Comparison of ENCODE assay signal across 1 cellular context in the genomic region with DNA sequence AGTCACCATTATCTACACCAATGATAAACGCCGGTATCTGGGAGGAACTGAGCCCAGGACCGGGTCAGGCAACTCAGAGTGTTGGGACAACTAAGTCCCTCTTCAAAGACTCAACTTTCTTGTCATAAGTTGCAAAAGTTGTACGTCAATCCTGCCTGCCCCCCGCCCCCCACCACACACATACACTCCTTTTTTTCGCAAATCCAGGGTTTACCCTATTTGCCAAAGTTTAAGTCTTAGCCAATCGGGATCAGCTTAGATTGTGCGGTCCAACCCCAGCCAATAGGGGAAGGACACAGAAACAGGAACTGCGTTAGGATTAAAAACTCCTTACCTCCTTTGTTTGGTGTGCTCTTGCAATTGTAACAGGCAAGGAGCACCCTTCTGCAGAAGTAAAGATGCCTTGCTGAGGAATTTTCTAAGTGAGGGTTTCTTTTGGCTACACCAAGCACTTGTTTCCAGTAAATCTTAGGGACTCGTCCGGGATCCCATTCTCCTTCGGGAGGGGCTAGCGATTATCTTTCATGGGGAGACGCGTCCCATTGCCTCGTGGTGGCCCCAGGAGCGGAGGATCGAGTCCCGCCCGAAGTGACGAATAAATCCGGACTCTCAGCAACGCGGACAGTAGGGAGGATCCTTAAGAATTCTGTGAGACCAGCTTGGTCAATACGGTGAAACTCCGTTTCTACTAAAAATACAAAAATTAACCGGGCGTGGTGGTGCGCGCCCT.
A peak's percentile ranks its signal among the peaks of the same experiment; 100 is the strongest.
TF ChIP-seq lines count a peak whose summit lies in the region.

No MANE protein-coding gene starts in this region.

TF ChIP-seq in GM12878, 131 proteins besides CTCF, POLR2A, EP300 and RAD21 (continued from another document):
- TF ChIP-seq SIX5 (IDR thresholded peaks at IDR 0.05; ENCODE audit: low read depth, low read length, severe bottlenecking): no peak
- no peak for TF ChIP-seq JUND (IDR thresholded peaks at IDR 0.05; ENCODE audit: low read depth, low read length)
- TF ChIP-seq NR2C1 (IDR thresholded peaks at IDR 0.05): no peak
- TF ChIP-seq, protein P1, sequence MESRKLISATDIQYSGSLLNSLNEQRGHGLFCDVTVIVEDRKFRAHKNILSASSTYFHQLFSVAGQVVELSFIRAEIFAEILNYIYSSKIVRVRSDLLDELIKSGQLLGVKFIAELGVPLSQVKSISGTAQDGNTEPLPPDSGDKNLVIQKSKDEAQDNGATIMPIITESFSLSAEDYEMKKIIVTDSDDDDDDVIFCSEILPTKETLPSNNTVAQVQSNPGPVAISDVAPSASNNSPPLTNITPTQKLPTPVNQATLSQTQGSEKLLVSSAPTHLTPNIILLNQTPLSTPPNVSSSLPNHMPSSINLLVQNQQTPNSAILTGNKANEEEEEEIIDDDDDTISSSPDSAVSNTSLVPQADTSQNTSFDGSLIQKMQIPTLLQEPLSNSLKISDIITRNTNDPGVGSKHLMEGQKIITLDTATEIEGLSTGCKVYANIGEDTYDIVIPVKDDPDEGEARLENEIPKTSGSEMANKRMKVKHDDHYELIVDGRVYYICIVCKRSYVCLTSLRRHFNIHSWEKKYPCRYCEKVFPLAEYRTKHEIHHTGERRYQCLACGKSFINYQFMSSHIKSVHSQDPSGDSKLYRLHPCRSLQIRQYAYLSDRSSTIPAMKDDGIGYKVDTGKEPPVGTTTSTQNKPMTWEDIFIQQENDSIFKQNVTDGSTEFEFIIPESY (IDR thresholded peaks at IDR 0.05): no peak
- no peak for TF ChIP-seq HDAC2 (IDR thresholded peaks at IDR 0.05)
- TF ChIP-seq RB1 (IDR thresholded peaks at IDR 0.05; ENCODE audit: borderline replicate concordance): no peak
- no peak for TF ChIP-seq RELA (IDR thresholded peaks at IDR 0.05; ENCODE audit: borderline replicate concordance, partially characterized antibody)
- TF ChIP-seq, protein P2, sequence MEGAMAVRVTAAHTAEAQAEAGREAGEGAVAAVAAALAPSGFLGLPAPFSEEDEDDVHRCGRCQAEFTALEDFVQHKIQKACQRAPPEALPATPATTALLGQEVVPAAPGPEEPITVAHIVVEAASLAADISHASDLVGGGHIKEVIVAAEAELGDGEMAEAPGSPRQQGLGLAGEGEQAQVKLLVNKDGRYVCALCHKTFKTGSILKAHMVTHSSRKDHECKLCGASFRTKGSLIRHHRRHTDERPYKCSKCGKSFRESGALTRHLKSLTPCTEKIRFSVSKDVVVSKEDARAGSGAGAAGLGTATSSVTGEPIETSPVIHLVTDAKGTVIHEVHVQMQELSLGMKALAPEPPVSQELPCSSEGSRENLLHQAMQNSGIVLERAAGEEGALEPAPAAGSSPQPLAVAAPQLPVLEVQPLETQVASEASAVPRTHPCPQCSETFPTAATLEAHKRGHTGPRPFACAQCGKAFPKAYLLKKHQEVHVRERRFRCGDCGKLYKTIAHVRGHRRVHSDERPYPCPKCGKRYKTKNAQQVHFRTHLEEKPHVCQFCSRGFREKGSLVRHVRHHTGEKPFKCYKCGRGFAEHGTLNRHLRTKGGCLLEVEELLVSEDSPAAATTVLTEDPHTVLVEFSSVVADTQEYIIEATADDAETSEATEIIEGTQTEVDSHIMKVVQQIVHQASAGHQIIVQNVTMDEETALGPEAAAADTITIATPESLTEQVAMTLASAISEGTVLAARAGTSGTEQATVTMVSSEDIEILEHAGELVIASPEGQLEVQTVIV (IDR thresholded peaks at IDR 0.05; ENCODE audit: borderline replicate concordance, partially characterized antibody): no peak
- TF ChIP-seq CBX3 (IDR thresholded peaks at IDR 0.05; ENCODE audit: borderline replicate concordance, low read depth): no peak
- TF ChIP-seq BHLHE40 (IDR thresholded peaks at IDR 0.05; ENCODE audit: borderline replicate concordance in 1 of 2, low read depth in 2 of 2, low read length in 1 of 2): no peak
- no peak for TF ChIP-seq HDGF (IDR thresholded peaks at IDR 0.05)
- no peak for TF ChIP-seq TCF3 (IDR thresholded peaks at IDR 0.05; ENCODE audit: borderline replicate concordance, insufficient read depth, low read depth, low read length)
- TF ChIP-seq, protein P3, sequence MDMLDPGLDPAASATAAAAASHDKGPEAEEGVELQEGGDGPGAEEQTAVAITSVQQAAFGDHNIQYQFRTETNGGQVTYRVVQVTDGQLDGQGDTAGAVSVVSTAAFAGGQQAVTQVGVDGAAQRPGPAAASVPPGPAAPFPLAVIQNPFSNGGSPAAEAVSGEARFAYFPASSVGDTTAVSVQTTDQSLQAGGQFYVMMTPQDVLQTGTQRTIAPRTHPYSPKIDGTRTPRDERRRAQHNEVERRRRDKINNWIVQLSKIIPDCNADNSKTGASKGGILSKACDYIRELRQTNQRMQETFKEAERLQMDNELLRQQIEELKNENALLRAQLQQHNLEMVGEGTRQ (IDR thresholded peaks at IDR 0.05; ENCODE audit: borderline replicate concordance, low read depth, low read length): no peak
- TF ChIP-seq TAF1 (IDR thresholded peaks at IDR 0.05; ENCODE audit: borderline replicate concordance, low read depth, low read length): no peak; the same call in 1 of the 2 replicates
- peak; percentile 20 to 34; a peak in 2 of 4 replicates for TF ChIP-seq IKZF2 (IDR thresholded peaks at IDR 0.05)
- no peak; the same call in 1 of the 2 replicates for TF ChIP-seq YY1 (IDR thresholded peaks at IDR 0.05; ENCODE audit: low read depth, low read length)
- TF ChIP-seq ZNF24 (IDR thresholded peaks at IDR 0.05): no peak
- TF ChIP-seq, protein P4, sequence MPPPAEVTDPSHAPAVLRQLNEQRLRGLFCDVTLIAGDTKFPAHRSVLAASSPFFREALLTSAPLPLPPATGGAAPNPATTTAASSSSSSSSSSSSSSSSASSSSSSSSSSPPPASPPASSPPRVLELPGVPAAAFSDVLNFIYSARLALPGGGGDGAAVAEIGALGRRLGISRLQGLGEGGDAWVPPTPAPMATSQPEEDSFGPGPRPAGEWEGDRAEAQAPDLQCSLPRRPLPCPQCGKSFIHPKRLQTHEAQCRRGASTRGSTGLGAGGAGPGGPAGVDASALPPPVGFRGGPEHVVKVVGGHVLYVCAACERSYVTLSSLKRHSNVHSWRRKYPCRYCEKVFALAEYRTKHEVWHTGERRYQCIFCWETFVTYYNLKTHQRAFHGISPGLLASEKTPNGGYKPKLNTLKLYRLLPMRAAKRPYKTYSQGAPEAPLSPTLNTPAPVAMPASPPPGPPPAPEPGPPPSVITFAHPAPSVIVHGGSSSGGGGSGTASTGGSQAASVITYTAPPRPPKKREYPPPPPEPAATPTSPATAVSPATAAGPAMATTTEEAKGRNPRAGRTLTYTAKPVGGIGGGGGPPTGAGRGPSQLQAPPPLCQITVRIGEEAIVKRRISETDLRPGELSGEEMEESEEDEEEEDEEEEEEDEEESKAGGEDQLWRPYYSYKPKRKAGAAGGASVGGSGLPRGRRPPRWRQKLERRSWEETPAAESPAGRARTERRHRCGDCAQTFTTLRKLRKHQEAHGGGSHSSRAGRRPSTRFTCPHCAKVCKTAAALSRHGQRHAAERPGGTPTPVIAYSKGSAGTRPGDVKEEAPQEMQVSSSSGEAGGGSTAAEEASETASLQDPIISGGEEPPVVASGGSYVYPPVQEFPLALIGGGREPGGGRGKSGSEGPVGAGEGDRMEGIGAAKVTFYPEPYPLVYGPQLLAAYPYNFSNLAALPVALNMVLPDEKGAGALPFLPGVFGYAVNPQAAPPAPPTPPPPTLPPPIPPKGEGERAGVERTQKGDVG (CRISPR knock-in tag; IDR thresholded peaks at IDR 0.05): no peak
- TF ChIP-seq SUZ12 (IDR thresholded peaks at IDR 0.05; ENCODE audit: unreplicated experiment): no peak
- TF ChIP-seq, protein P5, sequence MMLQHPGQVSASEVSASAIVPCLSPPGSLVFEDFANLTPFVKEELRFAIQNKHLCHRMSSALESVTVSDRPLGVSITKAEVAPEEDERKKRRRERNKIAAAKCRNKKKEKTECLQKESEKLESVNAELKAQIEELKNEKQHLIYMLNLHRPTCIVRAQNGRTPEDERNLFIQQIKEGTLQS (IDR thresholded peaks at IDR 0.05; ENCODE audit: borderline replicate concordance, extremely low read depth, low read depth, low read length): no peak
- TF ChIP-seq MXI1 (IDR thresholded peaks at IDR 0.05; ENCODE audit: low read depth, low read length): 0 out of 2 replicates have a peak, but pooled peaks have one; percentile 12
- TF ChIP-seq, protein P6, sequence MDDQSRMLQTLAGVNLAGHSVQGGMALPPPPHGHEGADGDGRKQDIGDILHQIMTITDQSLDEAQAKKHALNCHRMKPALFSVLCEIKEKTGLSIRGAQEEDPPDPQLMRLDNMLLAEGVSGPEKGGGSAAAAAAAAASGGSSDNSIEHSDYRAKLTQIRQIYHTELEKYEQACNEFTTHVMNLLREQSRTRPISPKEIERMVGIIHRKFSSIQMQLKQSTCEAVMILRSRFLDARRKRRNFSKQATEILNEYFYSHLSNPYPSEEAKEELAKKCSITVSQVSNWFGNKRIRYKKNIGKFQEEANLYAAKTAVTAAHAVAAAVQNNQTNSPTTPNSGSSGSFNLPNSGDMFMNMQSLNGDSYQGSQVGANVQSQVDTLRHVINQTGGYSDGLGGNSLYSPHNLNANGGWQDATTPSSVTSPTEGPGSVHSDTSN (IDR thresholded peaks at IDR 0.05; ENCODE audit: insufficient replicate concordance, low read depth, low read length): no peak
- TF ChIP-seq STAT1 (conservative IDR thresholded peaks at IDR 0.05): no peak
- TF ChIP-seq NRF1 (conservative IDR thresholded peaks at IDR 0.05; ENCODE audit: low read depth, low read length): no peak
- no peak for TF ChIP-seq ZNF622 (IDR thresholded peaks at IDR 0.05)
- no peak for TF ChIP-seq HCFC1 (IDR thresholded peaks at IDR 0.05; ENCODE audit: low read length)
- TF ChIP-seq CREB1 (IDR thresholded peaks at IDR 0.05; ENCODE audit: low read depth): peak; percentile 61
- no peak for TF ChIP-seq WRNIP1 (IDR thresholded peaks at IDR 0.05; ENCODE audit: borderline replicate concordance, low read depth, low read length)
- TF ChIP-seq ASH2L (IDR thresholded peaks at IDR 0.05; ENCODE audit: borderline replicate concordance, low read depth): no peak
- no peak for TF ChIP-seq NR2F1 (conservative IDR thresholded peaks at IDR 0.05)
- peak; percentile 71; the same call in 1 of the 2 replicates for TF ChIP-seq SMAD5 (IDR thresholded peaks at IDR 0.05; ENCODE audit: low read depth)
- TF ChIP-seq FOXM1 (IDR thresholded peaks at IDR 0.05; ENCODE audit: low read depth, low read length): no peak
- TF ChIP-seq KAT2A (conservative IDR thresholded peaks at IDR 0.05; ENCODE audit: control insufficient read depth, low read depth, low read length): no peak
- TF ChIP-seq, protein P7, sequence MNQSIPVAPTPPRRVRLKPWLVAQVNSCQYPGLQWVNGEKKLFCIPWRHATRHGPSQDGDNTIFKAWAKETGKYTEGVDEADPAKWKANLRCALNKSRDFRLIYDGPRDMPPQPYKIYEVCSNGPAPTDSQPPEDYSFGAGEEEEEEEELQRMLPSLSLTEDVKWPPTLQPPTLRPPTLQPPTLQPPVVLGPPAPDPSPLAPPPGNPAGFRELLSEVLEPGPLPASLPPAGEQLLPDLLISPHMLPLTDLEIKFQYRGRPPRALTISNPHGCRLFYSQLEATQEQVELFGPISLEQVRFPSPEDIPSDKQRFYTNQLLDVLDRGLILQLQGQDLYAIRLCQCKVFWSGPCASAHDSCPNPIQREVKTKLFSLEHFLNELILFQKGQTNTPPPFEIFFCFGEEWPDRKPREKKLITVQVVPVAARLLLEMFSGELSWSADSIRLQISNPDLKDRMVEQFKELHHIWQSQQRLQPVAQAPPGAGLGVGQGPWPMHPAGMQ (IDR thresholded peaks at IDR 0.05; ENCODE audit: borderline replicate concordance): no peak
- TF ChIP-seq KLF5 (IDR thresholded peaks at IDR 0.05; ENCODE audit: partially characterized antibody): no peak
- TF ChIP-seq GATAD2B (conservative IDR thresholded peaks at IDR 0.05; ENCODE audit: low read depth): 0 out of 2 replicates have a peak, but pooled peaks have one; percentile 3
- TF ChIP-seq SREBF2 (IDR thresholded peaks at IDR 0.05; ENCODE audit: low read length): no peak
- TF ChIP-seq CHD4 (IDR thresholded peaks at IDR 0.05): no peak
- TF ChIP-seq BCL11A (IDR thresholded peaks at IDR 0.05; ENCODE audit: low read depth, low read length): no peak
